In genomic region chr6:36285187-36285612, GRCh38 we compare ENCODE assay signal across 24 cellular contexts. TPM values are rescaled to one million over a fixed set of nuclear protein-coding genes. Genes with fewer than 3 reads are reported as not detected.
DNase-seq lines count a peak whose midpoint lies in the region; ATAC-seq and TF ChIP-seq lines count a peak whose summit lies in the region.
"Had no signal": no experiment of that assay in that cellular context is flagged by ENCODE, and none has a peak within 500 bp of the region (broad histone marks: within the 10 kb centered on the region; RNA-seq: fewer than 3 reads in every experiment).

No MANE protein-coding gene starts in this region.

- peaks cover 42% of the 10 kb centered on the region for H3K27me3 Mint-ChIP-seq in activated naive CD8-positive, alpha-beta T cell treated with anti-CD3 and anti-CD28 coated beads for 36 hours
- H3K27me3 Mint-ChIP-seq in activated naive CD8-positive, alpha-beta T cell treated with anti-CD3 and anti-CD28 coated beads, Interleukin-2, amount 50 U/mL, for 24 hours, result peaks cover 46% of the 10 kb centered on the region

- no peak for TF ChIP-seq POLR2A in vagina (IDR thresholded peaks at IDR 0.05)

- no peak overlapping the region for H3K27ac ChIP-seq in vagina
- H3K27ac ChIP-seq: A549, GM23248, lower lobe of right lung, sigmoid colon, tibial artery had no signal

- H3K36me3 Mint-ChIP-seq in activated naive CD8-positive, alpha-beta T cell treated with anti-CD3 and anti-CD28 coated beads for 36 hours, result no peaks in the 10 kb centered on the region
- H3K36me3 Mint-ChIP-seq in activated naive CD8-positive, alpha-beta T cell treated with anti-CD3 and anti-CD28 coated beads, Interleukin-2, amount 50 U/mL, for 24 hours (ENCODE audit: low read depth), result no peaks in the 10 kb centered on the region
- H3K36me3 Mint-ChIP-seq: activated naive CD8-positive, alpha-beta T cell; CD8-positive, alpha-beta T cell; immature natural killer cell; natural killer cell treated with Interleukin-12 subunit alpha and Interleukin-12 subunit beta and Interleukin-15 and Interleukin-18, amount 100 ng/mL, for 72 hours had no signal

- H3K4me3 ChIP-seq in vagina, result no peak overlapping the region
- H3K4me3 ChIP-seq: A549, GM23248, lower lobe of right lung, sigmoid colon, tibial artery had no signal

- no peak overlapping the region for H3K4me3 Mint-ChIP-seq in activated naive CD8-positive, alpha-beta T cell treated with anti-CD3 and anti-CD28 coated beads for 36 hours
- no peak overlapping the region for H3K4me3 Mint-ChIP-seq in activated naive CD8-positive, alpha-beta T cell treated with anti-CD3 and anti-CD28 coated beads, Interleukin-2, amount 50 U/mL, for 24 hours
- H3K4me3 Mint-ChIP-seq: activated naive CD8-positive, alpha-beta T cell; CD8-positive, alpha-beta T cell; immature natural killer cell; natural killer cell treated with Interleukin-12 subunit alpha and Interleukin-12 subunit beta and Interleukin-15 and Interleukin-18, amount 100 ng/mL, for 72 hours had no signal

- intact Hi-C loops in vagina (cut with DNase I), result no loop called here

- peaks cover 5% of the 10 kb centered on the region for H3K4me1 Mint-ChIP-seq in activated naive CD8-positive, alpha-beta T cell treated with anti-CD3 and anti-CD28 coated beads for 36 hours
- H3K4me1 Mint-ChIP-seq in activated naive CD8-positive, alpha-beta T cell treated with anti-CD3 and anti-CD28 coated beads, Interleukin-2, amount 50 U/mL, for 24 hours, result peaks cover 5% of the 10 kb centered on the region

- no peaks in the 10 kb centered on the region for H3K9me3 Mint-ChIP-seq in activated naive CD8-positive, alpha-beta T cell treated with anti-CD3 and anti-CD28 coated beads for 36 hours
- no peaks in the 10 kb centered on the region for H3K9me3 Mint-ChIP-seq in activated naive CD8-positive, alpha-beta T cell treated with anti-CD3 and anti-CD28 coated beads, Interleukin-2, amount 50 U/mL, for 24 hours
- H3K9me3 Mint-ChIP-seq: CD8-positive, alpha-beta T cell; natural killer cell treated with Interleukin-12 subunit alpha and Interleukin-12 subunit beta and Interleukin-15 and Interleukin-18, amount 100 ng/mL, for 72 hours had no signal

- no peak for TF ChIP-seq CTCF in vagina (IDR thresholded peaks at IDR 0.05)

- H3K27ac Mint-ChIP-seq in activated naive CD8-positive, alpha-beta T cell treated with anti-CD3 and anti-CD28 coated beads for 36 hours, result no peak overlapping the region
- H3K27ac Mint-ChIP-seq in activated naive CD8-positive, alpha-beta T cell treated with anti-CD3 and anti-CD28 coated beads, Interleukin-2, amount 50 U/mL, for 24 hours, result no peak overlapping the region
- H3K27ac Mint-ChIP-seq: activated naive CD8-positive, alpha-beta T cell; CD8-positive, alpha-beta T cell; immature natural killer cell; natural killer cell treated with Interleukin-12 subunit alpha and Interleukin-12 subunit beta and Interleukin-15 and Interleukin-18, amount 100 ng/mL, for 72 hours had no signal

- no peaks in the 10 kb centered on the region for H3K36me3 ChIP-seq in vagina
- H3K36me3 ChIP-seq: lower lobe of right lung, sigmoid colon, tibial artery had no signal

- H3K4me1 ChIP-seq in vagina, result no peaks in the 10 kb centered on the region
- H3K4me1 ChIP-seq: lower lobe of right lung, sigmoid colon, tibial artery had no signal

- H3K27me3 ChIP-seq in vagina, result no peaks in the 10 kb centered on the region

- peak; percentile 10 for DNase-seq in activated naive CD8-positive, alpha-beta T cell treated with anti-CD3 and anti-CD28 coated beads for 36 hours
- no peak for DNase-seq in activated naive CD8-positive, alpha-beta T cell treated with anti-CD3 and anti-CD28 coated beads, Interleukin-2, amount 50 U/mL, for 24 hours
- DNase-seq in amygdala (lab: John Stamatoyannopoulos, UW) (peak in 37 of 56 donors; percentile 4 to 60 (median 26)), iPS-NIHi7 (ENCODE audit: extremely low spot score) (peak; percentile 90), vagina (ENCODE audit: extremely low spot score in 2 of 2) (no peak), dedifferentiated amniotic fluid mesenchymal stem cell (ENCODE audit: extremely low spot score) (no peak)
- DNase-seq in stimulated activated CD4-positive, alpha-beta T cell treated with anti-CD3 and anti-CD28 coated beads, Interleukin-4, amount 100 ng/mL, for 24 hours, result no peak
- DNase-seq: activated CD4-positive, alpha-beta T cell treated with anti-CD3 and anti-CD28 coated beads for 4 hours; activated T-cell treated with anti-CD3 and anti-CD28 coated beads for 4 hours; CD8-positive, alpha-beta T cell; central memory CD4-positive, alpha-beta T cell; GM23248; immature natural killer cell; lower lobe of right lung; NCI-H187 treated with DMSO at 0.1 percent for 48 hours; NCI-H774; sigmoid colon; stimulated activated CD4-positive, alpha-beta T cell treated with anti-CD3 and anti-CD28 coated beads, Interleukin-4, amount 100 ng/mL, for 1 hour; tibial artery had no signal

- no peaks in the 10 kb centered on the region for H3K9me3 ChIP-seq in vagina
- H3K9me3 ChIP-seq: A549, lower lobe of right lung, sigmoid colon, tibial artery had no signal

- ATAC-seq in activated naive CD8-positive, alpha-beta T cell treated with anti-CD3 and anti-CD28 coated beads, Interleukin-2, amount 50 U/mL, for 24 hours, result no peak
- ATAC-seq in GM21447 (IDR thresholded peaks at IDR 0.05; ENCODE audit: unreplicated experiment), result no peak
- ATAC-seq: A549; CD8-positive, alpha-beta T cell; lower lobe of right lung; natural killer cell treated with Interleukin-12 subunit alpha and Interleukin-12 subunit beta and Interleukin-15 and Interleukin-18, amount 100 ng/mL, for 72 hours had no signal

RNA-seq across cellular contexts. Expression of gene PNPLA1, which starts 15.3 kb away (rescaled TPM):
- total RNA-seq in activated naive CD8-positive, alpha-beta T cell treated with anti-CD3 and anti-CD28 coated beads for 36 hours, result not detected
- not detected for total RNA-seq in vagina
- total RNA-seq: fibroblast of villous mesenchyme, GM23248, sigmoid colon had no signal

RNA-seq across cellular contexts. Expression of gene BNIP5, which starts 51.5 kb away (rescaled TPM):
- total RNA-seq in activated naive CD8-positive, alpha-beta T cell treated with anti-CD3 and anti-CD28 coated beads for 36 hours, result not detected
- not detected for total RNA-seq in vagina
- total RNA-seq: CD8-positive, alpha-beta T cell; fibroblast of villous mesenchyme; GM23248; lower lobe of right lung; natural killer cell treated with Interleukin-12 subunit alpha and Interleukin-12 subunit beta and Interleukin-15 and Interleukin-18, amount 100 ng/mL, for 72 hours; sigmoid colon had no signal

Comparison
In these comparisons a context has a peak if more than half of its experiments do, and no peak if none do; other contexts are left out.
1. DNase-seq: peak in activated naive CD8-positive, alpha-beta T cell treated with anti-CD3 and anti-CD28 coated beads for 36 hours (single experiment), amygdala (37 of 56) and iPS-NIHi7 (single experiment); none in activated naive CD8-positive, alpha-beta T cell treated with anti-CD3 and anti-CD28 coated beads, Interleukin-2, amount 50 U/mL, for 24 hours (single experiment), stimulated activated CD4-positive, alpha-beta T cell treated with anti-CD3 and anti-CD28 coated beads, Interleukin-4, amount 100 ng/mL, for 24 hours (single experiment), vagina (0 of 2) and dedifferentiated amniotic fluid mesenchymal stem cell (single experiment).